8 cellular contexts compared by ENCODE assay signal in the genomic region with DNA sequence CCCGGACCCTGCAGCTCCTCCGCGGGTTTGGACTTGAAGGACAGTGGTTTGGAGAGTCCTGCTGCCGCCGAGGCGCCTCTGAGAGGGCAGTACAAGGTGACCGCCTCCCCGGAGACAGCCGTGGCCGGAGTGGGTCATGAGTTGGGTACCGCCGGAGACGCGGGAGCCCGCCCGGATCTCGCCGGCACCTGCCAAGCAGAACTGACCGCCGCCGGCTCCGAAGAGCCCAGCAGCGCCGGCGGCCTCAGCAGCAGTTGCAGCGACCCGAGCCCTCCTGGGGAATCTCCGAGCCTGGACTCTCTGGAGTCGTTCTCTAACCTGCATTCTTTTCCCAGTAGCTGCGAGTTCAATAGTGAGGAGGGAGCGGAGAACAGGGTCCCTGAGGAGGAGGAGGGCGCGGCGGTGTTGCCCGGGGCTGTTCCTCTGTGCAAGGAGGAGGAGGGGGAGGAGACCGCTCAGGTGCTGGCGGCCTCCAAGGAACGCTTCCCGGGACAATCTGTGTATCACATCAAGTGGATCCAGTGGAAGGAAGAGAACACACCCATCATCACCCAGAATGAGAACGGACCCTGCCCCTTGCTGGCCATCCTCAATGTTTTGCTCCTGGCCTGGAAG. TPM values are rescaled to one million over a fixed set of nuclear protein-coding genes. Genes with fewer than 3 reads are reported as not detected.
DNase-seq lines count a peak whose midpoint lies in the region; ATAC-seq and TF ChIP-seq lines count a peak whose summit lies in the region.

No MANE protein-coding gene starts in this region.

- intact Hi-C loops in prostate gland (cut with DNase I) = loop anchor here (2.0 to 5.0 kb wide), 2 partner anchors 21 to 161 kb away; partner anchors contain the start of gene SLTM

- no peak for TF ChIP-seq CTCF in OCI-LY1 (IDR thresholded peaks at IDR 0.05; ENCODE audit: low read length)
- TF ChIP-seq CTCF in right atrium auricular region (IDR thresholded peaks at IDR 0.05) = no peak
- TF ChIP-seq CTCF in prostate gland (IDR thresholded peaks at IDR 0.05) = no peak

- no peak for TF ChIP-seq POLR2A in prostate gland (IDR thresholded peaks at IDR 0.05)

- H4K20me1 ChIP-seq in OCI-LY1 (ENCODE audit: insufficient read depth, low read length) = no peaks in the 10 kb centered on the region

- H3K27me3 ChIP-seq in OCI-LY1 (ENCODE audit: insufficient read depth, low read length) (no peaks in the 10 kb centered on the region), right atrium auricular region (no peaks in the 10 kb centered on the region), prostate gland (replicated peaks; ENCODE audit: insufficient read depth) (no peaks in the 10 kb centered on the region)

- H3K9ac ChIP-seq in OCI-LY1 (ENCODE audit: low read length) = peak overlapping the region; percentile 81

- ATAC-seq in HG02885 (IDR thresholded peaks at IDR 0.05; ENCODE audit: poor library complexity, unreplicated experiment) = peak; percentile 6

- H3K4me3 ChIP-seq in OCI-LY1 (ENCODE audit: low read depth, low read length, poor library complexity, severe bottlenecking) (peak overlapping the region; percentile 84), right atrium auricular region (peak overlapping the region; percentile 79 to 81), prostate gland (peak overlapping the region; percentile 61 to 91)

- under 1% methylated on average over 40 of the region's 40 CpGs for WGBS in prostate gland

- H3K4me1 ChIP-seq in OCI-LY1 (ENCODE audit: insufficient read depth, low read length, severe bottlenecking) (peaks cover 49% of the 10 kb centered on the region), right atrium auricular region (peaks cover 0 to 43% of the 10 kb centered on the region in 2 donors), prostate gland (replicated peaks) (peaks cover 3% of the 10 kb centered on the region)

- no peaks in the 10 kb centered on the region for H3F3A ChIP-seq in OCI-LY1 (ENCODE audit: insufficient read depth, low read length)

- H3K9me3 ChIP-seq in OCI-LY1 (ENCODE audit: low read length) (no peaks in the 10 kb centered on the region), right atrium auricular region (no peaks in the 10 kb centered on the region), prostate gland (no peaks in the 10 kb centered on the region)

- H3K4me2 ChIP-seq in OCI-LY1 (ENCODE audit: low read length) = peak overlapping the region; percentile 97

- H3K36me3 ChIP-seq in OCI-LY1 (ENCODE audit: insufficient read depth, low read length) = no peaks in the 10 kb centered on the region
- H3K36me3 ChIP-seq in right atrium auricular region = no peaks in the 10 kb centered on the region
- H3K36me3 ChIP-seq in prostate gland = no peaks in the 10 kb centered on the region

- no peak overlapping the region for H3K27ac ChIP-seq in OCI-LY1 (ENCODE audit: low read depth, low read length, poor library complexity, severe bottlenecking)
- H3K27ac ChIP-seq in right atrium auricular region = peak overlapping the region; percentile 97 to 98
- H3K27ac ChIP-seq in prostate gland = peak overlapping the region; percentile 93 to 99

- H3K9me2 ChIP-seq in OCI-LY1 (ENCODE audit: low read depth, low read length) = no peaks in the 10 kb centered on the region

- no peak overlapping the region for H2AFZ ChIP-seq in OCI-LY1 (ENCODE audit: low read length)

- H3K79me2 ChIP-seq in OCI-LY1 (ENCODE audit: insufficient read depth, low read length) = peaks cover 37% of the 10 kb centered on the region

- DNase-seq in NCI-H748 (lab: John Stamatoyannopoulos, UW; ENCODE audit: unreplicated experiment) (peak; percentile 58), NCI-H748 treated with DMSO at 0.1 percent for 48 hours (lab: John Stamatoyannopoulos, UW) (no peak), amygdala (lab: John Stamatoyannopoulos, UW) (peak in 41 of 56 donors; percentile 10 to 78 (median 57)), right atrium auricular region (ENCODE audit: low spot score) (no peak), prostate gland (ENCODE audit: low spot score) (peak; percentile 59), NOMO-1 treated with dmso at 0.1 percent for 144 hours (lab: John Stamatoyannopoulos, UW; ENCODE audit: unreplicated experiment) (no peak)

RNA-seq across cellular contexts. Expression of gene MINDY2, which starts 0.6 kb away (rescaled TPM):
- total RNA-seq in right atrium auricular region (10 to 100 TPM; 20.1 to 30.0 TPM), prostate gland (10 to 100 TPM; 14.3 to 22.9 TPM)

RNA-seq across cellular contexts. Expression of gene ADAM10, which starts 22.2 kb away (rescaled TPM):
- total RNA-seq in right atrium auricular region (10 to 100 TPM; 40.8 to 42.0 TPM), prostate gland (10 to 100 TPM; 74.4 to 95.0 TPM)

Comparison
In these comparisons a context has a peak if more than half of its experiments do, and no peak if none do; other contexts are left out.
1. DNase-seq: peak in NCI-H748 (single experiment), amygdala (41 of 56) and prostate gland (single experiment); none in NCI-H748 treated with DMSO at 0.1 percent for 48 hours (single experiment), right atrium auricular region (single experiment) and NOMO-1 treated with dmso at 0.1 percent for 144 hours (single experiment).
2. Peak in every context shown above with its lines, with median percentiles within 50 percentile points of each other: H3K4me3 ChIP-seq.